Comparison of ENCODE assay signal across 1 cellular context in the genomic region with DNA sequence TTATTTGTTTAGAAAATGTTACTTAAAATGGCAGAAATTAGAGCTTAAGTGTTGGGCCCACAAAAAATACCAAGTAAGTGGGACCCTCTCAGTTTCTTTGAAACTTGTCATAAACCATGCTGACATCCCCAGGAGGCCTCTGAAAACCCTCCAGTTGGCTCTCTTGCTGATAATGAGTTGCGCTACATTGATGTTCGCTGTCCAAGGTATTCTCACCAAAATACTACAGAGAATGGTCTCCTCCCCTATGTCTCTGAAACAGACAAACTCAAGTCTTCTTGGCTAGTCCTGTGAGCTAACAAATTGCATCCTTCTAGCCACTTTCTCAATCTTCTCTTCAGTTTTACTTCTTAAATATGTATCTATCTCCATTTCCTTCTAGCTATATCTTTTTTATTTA.
TF ChIP-seq lines count a peak whose summit lies in the region.

No MANE protein-coding gene starts in this region.

TF ChIP-seq in WTC11, 78 proteins besides CTCF, POLR2A, EP300 and RAD21 (continued from another document):
- TF ChIP-seq, protein P1, sequence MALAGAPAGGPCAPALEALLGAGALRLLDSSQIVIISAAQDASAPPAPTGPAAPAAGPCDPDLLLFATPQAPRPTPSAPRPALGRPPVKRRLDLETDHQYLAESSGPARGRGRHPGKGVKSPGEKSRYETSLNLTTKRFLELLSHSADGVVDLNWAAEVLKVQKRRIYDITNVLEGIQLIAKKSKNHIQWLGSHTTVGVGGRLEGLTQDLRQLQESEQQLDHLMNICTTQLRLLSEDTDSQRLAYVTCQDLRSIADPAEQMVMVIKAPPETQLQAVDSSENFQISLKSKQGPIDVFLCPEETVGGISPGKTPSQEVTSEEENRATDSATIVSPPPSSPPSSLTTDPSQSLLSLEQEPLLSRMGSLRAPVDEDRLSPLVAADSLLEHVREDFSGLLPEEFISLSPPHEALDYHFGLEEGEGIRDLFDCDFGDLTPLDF (CRISPR knock-in tag; IDR thresholded peaks at IDR 0.05): no peak
- TF ChIP-seq SP1 (CRISPR knock-in tag; conservative IDR thresholded peaks at IDR 0.05): no peak
TF ChIP-seq in WTC11: peak in this region for 0.
